Comparison of ENCODE assay signal across 7 cellular contexts in genomic region chr1:228228147-228228546, GRCh38. TPM values are rescaled to one million over a fixed set of nuclear protein-coding genes. Genes with fewer than 3 reads are reported as not detected.
DNase-seq lines count a peak whose midpoint lies in the region; ATAC-seq, FAIRE-seq and TF ChIP-seq lines count a peak whose summit lies in the region.
"Not testable (repeated sequence)": the region's sequence is repeated elsewhere in the genome, so short reads cannot be mapped to it uniquely, and the experiment has no call there.

No MANE protein-coding gene starts in this region.

- ATAC-seq in HepG2: not testable (repeated sequence)
- ATAC-seq in gastrocnemius medialis: peak; percentile 4 to 11

- not testable (repeated sequence) for TF ChIP-seq EP300 in HepG2 (IDR thresholded peaks at IDR 0.05; ENCODE audit: low read depth in 2 of 2, low read length in 2 of 2); HepG2 (CRISPR knock-in tag; IDR thresholded peaks at IDR 0.05; ENCODE audit: borderline replicate concordance)

- BruUV-seq in HepG2 (replicated peaks; lab: Mats Ljungman, UMichigan): not testable (repeated sequence)

- peaks cover 13 to 27% (median 16%) of the 10 kb centered on the region in 7 donors for H3K9me3 Mint-ChIP-seq in CD14-positive monocyte

- H3K36me3 ChIP-seq in adipocyte (ENCODE audit: control insufficient read depth, insufficient read depth, low read length, severe bottlenecking); HepG2 (replicated peaks in 1 of 2; ENCODE audit: control insufficient read depth in 1 of 2, insufficient read depth in 2 of 2, low read length in 2 of 2): not testable (repeated sequence)
- H3K36me3 ChIP-seq in duodenal mucosa (ENCODE audit: control insufficient read depth in 1 of 2, insufficient read depth in 2 of 2, low read length in 2 of 2) (peaks cover 0 to 14% of the 10 kb centered on the region in 2 donors), cardiac muscle cell (peaks cover 63% of the 10 kb centered on the region), gastrocnemius medialis (peaks cover 0 to 57% of the 10 kb centered on the region in 2 donors)

- TF ChIP-seq POLR2A in HepG2 (IDR thresholded peaks at IDR 0.05; ENCODE audit: insufficient read depth in 1 of 2, low read depth in 2 of 2, low read length in 2 of 2); gastrocnemius medialis (IDR thresholded peaks at IDR 0.05): not testable (repeated sequence)

- H3K4me1 ChIP-seq in adipocyte (ENCODE audit: control insufficient read depth, insufficient read depth, low read length); cardiac muscle cell (ENCODE audit: low read depth): not testable (repeated sequence)
- peaks cover 11 to 12% of the 10 kb centered on the region in 2 donors for H3K4me1 ChIP-seq in duodenal mucosa (ENCODE audit: control insufficient read depth in 1 of 2, insufficient read depth in 2 of 2, low read length in 2 of 2)
- peaks cover 23% of the 10 kb centered on the region for H3K4me1 ChIP-seq in HepG2 (ENCODE audit: insufficient read depth, low read length)
- peaks cover 86 to 93% of the 10 kb centered on the region in 2 donors for H3K4me1 ChIP-seq in gastrocnemius medialis

- H3K9me3 ChIP-seq in adipocyte (ENCODE audit: control insufficient read depth, low read length): peaks cover 20% of the 10 kb centered on the region
- H3K9me3 ChIP-seq in duodenal mucosa (ENCODE audit: control insufficient read depth in 1 of 2, low read length in 2 of 2); cardiac muscle cell (ENCODE audit: low read depth); HepG2 (ENCODE audit: low read length); gastrocnemius medialis: not testable (repeated sequence)

- TF ChIP-seq CTCF in CD14-positive monocyte (IDR thresholded peaks at IDR 0.05); cardiac muscle cell (IDR thresholded peaks at IDR 0.05; ENCODE audit: low read depth, low read length); HepG2 (CRISPR knock-in tag; IDR thresholded peaks at IDR 0.05); gastrocnemius medialis (IDR thresholded peaks at IDR 0.05 in 4 of 5, conservative IDR thresholded peaks at IDR 0.05 in 1 of 5): not testable (repeated sequence)

- H3K27ac Mint-ChIP-seq in CD14-positive monocyte: peak overlapping the region in 5 of 7 donors; percentile 8 to 92 (median 88)

- not testable (repeated sequence) for H3K27me3 Mint-ChIP-seq in CD14-positive monocyte (ENCODE audit: low read depth in 3 of 3)

- TF ChIP-seq RAD21 in HepG2 (CRISPR knock-in tag; IDR thresholded peaks at IDR 0.05): not testable (repeated sequence)

- H3K79me2 ChIP-seq in HepG2 (ENCODE audit: insufficient read depth, low read length): not testable (repeated sequence)

- not testable (repeated sequence) for DNase-seq in CD14-positive monocyte (ENCODE audit: low spot score); cardiac muscle cell (ENCODE audit: low read depth in 1 of 2, low spot score in 1 of 2); HepG2 (ENCODE audit: low spot score)
- DNase-seq in M059J (ENCODE audit: low read depth) (peak; percentile 25), adipocyte (ENCODE audit: low read depth) (peak; percentile 36), gastrocnemius medialis (peak in 1 of 2 donors; percentile 61)

- not testable (repeated sequence) for H4K20me1 ChIP-seq in HepG2 (ENCODE audit: insufficient read depth, low read length)

- intact Hi-C loops in CD14-positive monocyte (cut with micrococcal nuclease): not testable (repeated sequence)
- intact Hi-C loops in HepG2 (cut with micrococcal nuclease; ENCODE audit: unreplicated experiment): loop anchor here (5.0 kb wide), 1 partner anchor 289 kb away; no protein-coding TSS in a partner anchor
- intact Hi-C loops in gastrocnemius medialis (cut with DNase I; ENCODE audit: low total_unique reads): loop anchor here (5.0 kb wide), 1 partner anchor 54 kb away; no protein-coding TSS in a partner anchor

- not testable (repeated sequence) for H3K27me3 ChIP-seq in adipocyte (replicated peaks; ENCODE audit: control insufficient read depth, insufficient read depth, low read length); duodenal mucosa (ENCODE audit: control insufficient read depth in 1 of 2, insufficient read depth in 2 of 2, low read length in 2 of 2); cardiac muscle cell; HepG2 (ENCODE audit: control insufficient read depth in 1 of 2, insufficient read depth in 2 of 2, low read length in 2 of 2); gastrocnemius medialis

- not testable (repeated sequence) for H3K4me2 ChIP-seq in HepG2 (ENCODE audit: low read depth, low read length)

- H2AFZ ChIP-seq in HepG2 (ENCODE audit: low read length): not testable (repeated sequence)

- POLR2A ChIA-PET in HepG2 (lab: Yijun Ruan, JAX): not testable (repeated sequence)

- CTCF ChIA-PET in HepG2 (lab: Yijun Ruan, JAX; ENCODE audit: low intra/inter-chr PET ratio, low total read pairs): interaction anchor here (2.4 kb wide), 1 partner anchor 287 kb away, joined by 6 read pairs; no protein-coding TSS in a partner anchor

- H3K27ac ChIP-seq in duodenal mucosa (ENCODE audit: low read depth, low read length) (peak overlapping the region; percentile 4), cardiac muscle cell (peak overlapping the region; percentile 59), gastrocnemius medialis (peak overlapping the region; percentile 97 to 100 (median 100))
- not testable (repeated sequence) for H3K27ac ChIP-seq in HepG2 (ENCODE audit: extremely low read length, insufficient read depth, low read length)

- not testable (repeated sequence) for H3K9ac ChIP-seq in adipocyte (ENCODE audit: low read length); duodenal mucosa (ENCODE audit: low read depth in 1 of 2, low read length in 2 of 2); HepG2 (ENCODE audit: insufficient read depth, low read depth, low read length)

- in situ Hi-C loops in HepG2 (cut with HindIII; ENCODE audit: extremely low pct_ligation_motif_present, low pct_unique_long_range_greater_than_20kb); gastrocnemius medialis (cut with MboI; ENCODE audit: low sequenced_read_pairs in 4 of 4): not testable (repeated sequence)

- not testable (repeated sequence) for FAIRE-seq in HepG2 (lab: Jason Lieb, UNC)

- H3K36me3 Mint-ChIP-seq in CD14-positive monocyte: not testable (repeated sequence)

- 34% methylated on average over 4 of the region's 5 CpGs for WGBS in HepG2 (ENCODE audit: low lambda C conversion rate)

- H3K4me3 Mint-ChIP-seq in CD14-positive monocyte: not testable (repeated sequence)

- H3K4me3 ChIP-seq in adipocyte (ENCODE audit: low read length); duodenal mucosa (ENCODE audit: low read depth in 1 of 2, low read length in 2 of 2); cardiac muscle cell; HepG2 (replicated peaks in 1 of 3; ENCODE audit: insufficient read depth in 1 of 3, low read depth in 2 of 3, low read length in 3 of 3): not testable (repeated sequence)
- H3K4me3 ChIP-seq in gastrocnemius medialis: peak overlapping the region in 1 of 4 donors; percentile 26

- peaks cover 21% of the 10 kb centered on the region for H3K4me1 Mint-ChIP-seq in CD14-positive monocyte

TF ChIP-seq in HepG2, 621 proteins besides CTCF, POLR2A, EP300 and RAD21:
- peak; percentile 26; the same call in 1 of the 2 replicates for TF ChIP-seq ZNF121 (CRISPR knock-in tag; IDR thresholded peaks at IDR 0.05)

RNA-seq across cellular contexts. Expression of gene OBSCN, which starts 20.3 kb away (rescaled TPM):
- under 1 TPM; 0.57 to 0.76 TPM for polyA plus RNA-seq in CD14-positive monocyte
- 0.42 and 1.9 TPM in 2 replicates for total RNA-seq in M059J (2014; rRNA removed; shearing (Covaris generic))
- total RNA-seq in cardiac muscle cell: 191 and 390 TPM in 2 replicates
- polyA plus RNA-seq in cardiac muscle cell: 87.1 and 121 TPM in 2 replicates
- 0.08 and 0.20 TPM in 2 replicates for total RNA-seq in HepG2 (2016; rRNA removed; fragmentation: Illumina TruSeq; extraction: Trizol)
- total RNA-seq in HepG2 (2016; cell fraction: cytosol; rRNA removed; fragmentation: Illumina TruSeq; extraction: Trizol; ENCODE audit: low read depth): not detected in 2 replicates
- 0.09 and 0.13 TPM in 2 replicates for total RNA-seq in HepG2 (2016; cell fraction: insoluble cytoplasmic fraction; rRNA removed; fragmentation: Illumina TruSeq; extraction: Trizol)
- total RNA-seq in HepG2 (2016; cell fraction: membrane; rRNA removed; fragmentation: Illumina TruSeq; extraction: Trizol): 0.06 and 0.07 TPM in 2 replicates
- total RNA-seq in HepG2 (2016; cell fraction: nucleus; rRNA removed; fragmentation: Illumina TruSeq; extraction: Trizol): 0.12 TPM in 1 of 2 replicates, not detected in the other
- 0.10 and 0.20 TPM in 2 replicates for polyA plus RNA-seq in HepG2 (2011; rRNA removed)
- polyA plus RNA-seq in HepG2 (2011; cell fraction: cytosol; rRNA removed): 0.03 and 0.07 TPM in 2 replicates
- polyA plus RNA-seq in HepG2 (2011; cell fraction: nucleus; rRNA removed): 0.58 and 1.1 TPM in 2 replicates
- polyA plus RNA-seq in HepG2 (2012): 0.09 and 0.55 TPM in 2 replicates
- not detected in 2 replicates for polyA plus RNA-seq in HepG2 (2016; cell fraction: cytosol; fragmentation: Illumina TruSeq; extraction: Trizol; ENCODE audit: low read depth)
- 0.08 and 0.10 TPM in 2 replicates for polyA plus RNA-seq in HepG2 (2016; cell fraction: insoluble cytoplasmic fraction; fragmentation: Illumina TruSeq; extraction: Trizol; ENCODE audit: low read depth)
- not detected in 2 replicates for polyA plus RNA-seq in HepG2 (2016; cell fraction: membrane; fragmentation: Illumina TruSeq; extraction: Trizol; ENCODE audit: low read depth)
- 0.14 and 0.32 TPM in 2 replicates for polyA plus RNA-seq in HepG2 (2016; cell fraction: nucleus; fragmentation: Illumina TruSeq; extraction: Trizol; ENCODE audit: insufficient read depth, low read depth)
- 0.24 and 23.5 TPM in 2 replicates for polyA minus RNA-seq in HepG2 (2011; rRNA and poly(A)+ RNA removed; ENCODE audit: low replicate concordance)
- polyA minus RNA-seq in HepG2 (2011; cell fraction: cytosol; rRNA and poly(A)+ RNA removed): 0.10 and 0.35 TPM in 2 replicates
- polyA minus RNA-seq in HepG2 (2011; cell fraction: nucleus; rRNA and poly(A)+ RNA removed): 0.52 and 0.99 TPM in 2 replicates
- 1,000 to 10,000 TPM in 2 of 4 donors, 100 to 1,000 TPM in 2; 798 to 1,571 (median 1,162) TPM for total RNA-seq in gastrocnemius medialis

Comparison
In these comparisons a context has a peak if more than half of its experiments do, and no peak if none do; other contexts are left out.
1. RNA of gene OBSCN, which starts 20.3 kb away (total RNA-seq): 798 to 1,571 TPM in gastrocnemius medialis and 191 to 390 TPM in cardiac muscle cell; 0.42 to 1.9 TPM in M059J and 0.06 to 0.20 TPM in HepG2; every median in the first group is over 10 times any median in the second.